20 cellular contexts compared by ENCODE assay signal in genomic region chr2:217092710-217093379, GRCh38.
DNase-seq lines count a peak whose midpoint lies in the region; ATAC-seq and TF ChIP-seq lines count a peak whose summit lies in the region.
"Had no signal": no experiment of that assay in that cellular context is flagged by ENCODE, and none has a peak within 500 bp of the region (broad histone marks: within the 10 kb centered on the region; RNA-seq: fewer than 3 reads in every experiment).

No MANE protein-coding gene starts in this region.

- H2BK120ac ChIP-seq in IMR-90 (ENCODE audit: low read depth, low read length) (no peak overlapping the region; the same call in 1 of the 2 replicates), neuronal stem cell (ENCODE audit: low read depth, low read length) (no peak overlapping the region)

- 83% methylated on average over 7 of the region's 17 CpGs; no CpG with 5 or more reads in 1 of the 2 experiments for WGBS in IMR-90 (ENCODE audit: extremely low coverage in 2 of 2, insufficient read length in 1 of 2), 2 experiments
- WGBS in endodermal cell (ENCODE audit: insufficient coverage in 1 of 2, insufficient read length in 1 of 2), 2 experiments, result 94% methylated on average over 17 of the region's 17 CpGs; no CpG with 5 or more reads in 1 of the 2 experiments
- WGBS in neuronal stem cell (ENCODE audit: extremely low coverage in 2 of 2, insufficient read length in 2 of 2, insufficient replicate concordance in 1 of 2), 2 donors, result no CpG with 5 or more reads among the region's 17 CpGs
- WGBS in ovary, 3 donors, result 81 to 88% (median 83%) methylated on average over 17 of the region's 17 CpGs

- H3K9me3 ChIP-seq in IMR-90 (ENCODE audit: control insufficient read depth, insufficient read depth, low read length) (no peaks in the 10 kb centered on the region), endodermal cell (ENCODE audit: control insufficient read depth, low read length) (no peaks in the 10 kb centered on the region), neuronal stem cell (replicated peaks in 1 of 2; ENCODE audit: control insufficient read depth in 2 of 2, insufficient read depth in 1 of 2, low read depth in 1 of 2, low read length in 2 of 2) (peaks cover 0 to 4% of the 10 kb centered on the region in 2 donors), ovary (no peaks in the 10 kb centered on the region), gastrocnemius medialis (no peaks in the 10 kb centered on the region)
- H3K9me3 ChIP-seq: psoas muscle had no signal

- H4K8ac ChIP-seq in IMR-90 (ENCODE audit: low read depth in 2 of 2, low read length in 2 of 2), result no peak overlapping the region
- no peak overlapping the region for H4K8ac ChIP-seq in neuronal stem cell (ENCODE audit: low read depth, low read length)

- H3K9ac ChIP-seq in IMR-90 (ENCODE audit: low read depth, low read length) (no peak overlapping the region), endodermal cell (ENCODE audit: extremely low read depth, low read length, poor library complexity, severe bottlenecking) (no peak overlapping the region), neuronal stem cell (ENCODE audit: low read depth, low read length, poor library complexity) (no peak overlapping the region)

- H3K23ac ChIP-seq in IMR-90 (ENCODE audit: low read depth, low read length) (no peak overlapping the region), neuronal stem cell (ENCODE audit: low read depth, low read length, poor library complexity) (peak overlapping the region; percentile 28)

- no peak overlapping the region for H2BK12ac ChIP-seq in neuronal stem cell (ENCODE audit: low read length)

- no TSS peak for BruUV-seq in IMR-90 (replicated peaks; lab: Mats Ljungman, UMichigan)

- H3K14ac ChIP-seq in IMR-90 (replicated peaks; ENCODE audit: low read depth, low read length), result peak overlapping the region; percentile 34; the same call in 1 of the 2 replicates
- H3K14ac ChIP-seq in neuronal stem cell (ENCODE audit: low read length), result no peak overlapping the region

- TF ChIP-seq EP300 in ovary (IDR thresholded peaks at IDR 0.05), result no peak

- H3K4me3 ChIP-seq in IMR-90 (ENCODE audit: insufficient read depth, low read depth, low read length) (no peak overlapping the region), endodermal cell (ENCODE audit: low read length) (no peak overlapping the region), neuronal stem cell (ENCODE audit: low read length in 2 of 2) (no peak overlapping the region), ovary (no peak overlapping the region), gastrocnemius medialis (no peak overlapping the region)
- H3K4me3 ChIP-seq: psoas muscle had no signal

- H3K4me3 Mint-ChIP-seq in endodermal cell, result no peak overlapping the region
- H3K4me3 Mint-ChIP-seq: activated CD4-positive, alpha-beta memory T cell treated with anti-CD3 and anti-CD28 coated beads for 36 hours; central memory CD8-positive, alpha-beta T cell; IgD-negative memory B cell had no signal

- H3K18ac ChIP-seq in IMR-90 (ENCODE audit: low read depth, low read length) (no peak overlapping the region), neuronal stem cell (ENCODE audit: low read length) (peak overlapping the region; percentile 46)

- H3K4me2 ChIP-seq in IMR-90 (ENCODE audit: low read depth, low read length), result no peak overlapping the region
- H3K4me2 ChIP-seq in neuronal stem cell (ENCODE audit: insufficient read depth, low read length, poor library complexity, severe bottlenecking), result no peak overlapping the region

- H3K27ac Mint-ChIP-seq in endodermal cell, result no peak overlapping the region
- H3K27ac Mint-ChIP-seq: activated CD4-positive, alpha-beta memory T cell treated with anti-CD3 and anti-CD28 coated beads for 36 hours; IgD-negative memory B cell had no signal

- intact Hi-C loops in IMR-90 (cut with micrococcal nuclease), result no loop called here
- intact Hi-C loops in ovary (cut with DNase I), result no loop called here
- intact Hi-C loops in gastrocnemius medialis (cut with DNase I; ENCODE audit: low total_unique reads), result loop anchor here (5.0 kb wide), 1 partner anchor 529 kb away; no protein-coding TSS in a partner anchor

- H2BK15ac ChIP-seq in IMR-90 (ENCODE audit: low read depth, low read length), result peak overlapping the region; percentile 30; the same call in 1 of the 3 replicates
- H2BK15ac ChIP-seq in neuronal stem cell (ENCODE audit: low read length), result no peak overlapping the region

- no peaks in the 10 kb centered on the region for H3K79me1 ChIP-seq in IMR-90 (ENCODE audit: low read depth in 1 of 2, low read length in 2 of 2)
- no peaks in the 10 kb centered on the region for H3K79me1 ChIP-seq in neuronal stem cell (ENCODE audit: low read depth, low read length)

- peaks cover 7% of the 10 kb centered on the region for H3K4me1 Mint-ChIP-seq in endodermal cell

- H3K9me1 ChIP-seq in IMR-90 (ENCODE audit: insufficient read depth, low read length), result peaks cover 3% of the 10 kb centered on the region; the same call in 1 of the 2 replicates

- no peak for TF ChIP-seq POLR2A in IMR-90 (IDR thresholded peaks at IDR 0.05; ENCODE audit: low read depth, low read length)
- TF ChIP-seq POLR2A in ovary (IDR thresholded peaks at IDR 0.05), result no peak
- no peak for TF ChIP-seq POLR2A in gastrocnemius medialis (IDR thresholded peaks at IDR 0.05)

- peaks cover 7% of the 10 kb centered on the region for H3K27me3 Mint-ChIP-seq in endodermal cell (ENCODE audit: insufficient read depth)

- H2BK20ac ChIP-seq in IMR-90 (ENCODE audit: low read depth, low read length), result no peak overlapping the region

- H2AK9ac ChIP-seq in IMR-90 (replicated peaks; ENCODE audit: low read depth, low read length, poor library complexity), result no peak overlapping the region

- H3K4ac ChIP-seq in IMR-90 (ENCODE audit: low read depth, low read length) (no peak overlapping the region), neuronal stem cell (ENCODE audit: low read length) (peak overlapping the region; percentile 10)

- CTCF ChIA-PET in IMR-90 (lab: Yijun Ruan, JAX), result no interaction called here

- ATAC-seq in IMR-90 (ENCODE audit: low read depth), result peak; percentile 49; the same call in 1 of the 2 replicates
- ATAC-seq in HG02973 (IDR thresholded peaks at IDR 0.05; ENCODE audit: unreplicated experiment), result no peak
- no peak for ATAC-seq in gastrocnemius medialis
- ATAC-seq: psoas muscle had no signal

- H3K4me1 ChIP-seq in IMR-90 (ENCODE audit: control insufficient read depth, insufficient read depth, low read length) (peaks cover 6% of the 10 kb centered on the region), endodermal cell (ENCODE audit: control insufficient read depth, insufficient read depth, low read length) (no peaks in the 10 kb centered on the region), neuronal stem cell (ENCODE audit: control insufficient read depth in 2 of 2, insufficient read depth in 1 of 2, low read depth in 1 of 2, low read length in 2 of 2) (peaks cover 0 to 8% of the 10 kb centered on the region in 2 donors), ovary (ENCODE audit: insufficient read depth) (peaks cover 2% of the 10 kb centered on the region), gastrocnemius medialis (peaks cover 0 to 9% of the 10 kb centered on the region in 2 donors)
- H3K4me1 ChIP-seq: psoas muscle had no signal

- no peak overlapping the region for H2AFZ ChIP-seq in IMR-90 (replicated peaks; ENCODE audit: low read length, poor library complexity)
- H2AFZ ChIP-seq in neuronal stem cell (ENCODE audit: low read length), result no peak overlapping the region

- peaks cover 6% of the 10 kb centered on the region for H3K9me3 Mint-ChIP-seq in endodermal cell
- H3K9me3 Mint-ChIP-seq: activated CD4-positive, alpha-beta memory T cell treated with anti-CD3 and anti-CD28 coated beads for 36 hours; central memory CD8-positive, alpha-beta T cell had no signal

- DNase-seq in IMR-90 (no peak), endodermal cell (peak; percentile 12), neuronal stem cell (ENCODE audit: low spot score) (no peak), ovary (no peak), NCI-H345 treated with DMSO at 0.1 percent for 48 hours (lab: John Stamatoyannopoulos, UW; ENCODE audit: unreplicated experiment) (no peak), gastrocnemius medialis (no peak)
- DNase-seq: activated CD4-positive, alpha-beta memory T cell treated with anti-CD3 and anti-CD28 coated beads for 36 hours; activated naive CD4-positive, alpha-beta T cell; activated T-cell treated with anti-CD3 and anti-CD28 coated beads, Interleukin-2, amount 50 U/mL, for 1 hour; DMS79 treated with DMSO at 0.1 percent for 48 hours; HCEC 1CT; MM.1S; NCI-H1694 treated with DMSO at 0.1 percent for 48 hours; psoas muscle; stimulated activated CD8-positive, alpha-beta memory T cell treated with anti-CD3 and anti-CD28 coated beads, Interleukin-4, amount 100 ng/mL, for 48 hours; substantia nigra had no signal

- H3K27me3 ChIP-seq in IMR-90 (ENCODE audit: control insufficient read depth, insufficient read depth, low read length) (no peaks in the 10 kb centered on the region), endodermal cell (ENCODE audit: control insufficient read depth, insufficient read depth, low read length, poor library complexity, severe bottlenecking) (no peaks in the 10 kb centered on the region), neuronal stem cell (ENCODE audit: control insufficient read depth in 3 of 3, insufficient read depth in 3 of 3, low read depth in 1 of 3, low read length in 3 of 3) (no peaks in the 10 kb centered on the region), ovary (no peaks in the 10 kb centered on the region), gastrocnemius medialis (no peaks in the 10 kb centered on the region)

- no peak overlapping the region; the same call in 1 of the 2 replicates for H2AK5ac ChIP-seq in IMR-90 (ENCODE audit: low read depth, low read length)
- no peak overlapping the region for H2AK5ac ChIP-seq in neuronal stem cell (ENCODE audit: low read depth, low read length)

- H3K36me3 ChIP-seq in IMR-90 (ENCODE audit: control insufficient read depth, insufficient read depth, low read length) (no peaks in the 10 kb centered on the region), endodermal cell (ENCODE audit: control insufficient read depth, insufficient read depth, low read length) (no peaks in the 10 kb centered on the region), neuronal stem cell (replicated peaks in 1 of 2; ENCODE audit: control insufficient read depth in 2 of 2, insufficient read depth in 2 of 2, low read length in 2 of 2) (no peaks in the 10 kb centered on the region), ovary (no peaks in the 10 kb centered on the region), gastrocnemius medialis (no peaks in the 10 kb centered on the region)

- POLR2A ChIA-PET in IMR-90 (lab: Charles Lee; ENCODE audit: unreplicated experiment), result no interaction called here

- H3K27ac ChIP-seq in C4-2B (peak overlapping the region; percentile 72), IMR-90 (ENCODE audit: insufficient read depth, low read length) (no peak overlapping the region), endodermal cell (ENCODE audit: low read depth, low read length) (no peak overlapping the region), neuronal stem cell (replicated peaks; ENCODE audit: low read length) (no peak overlapping the region), ovary (no peak overlapping the region), gastrocnemius medialis (no peak overlapping the region)
- H3K27ac ChIP-seq: psoas muscle had no signal

- H2BK5ac ChIP-seq in IMR-90 (ENCODE audit: low read depth, low read length, poor library complexity, severe bottlenecking) (no peak overlapping the region), neuronal stem cell (ENCODE audit: low read length) (no peak overlapping the region)

- H3K36me3 Mint-ChIP-seq in endodermal cell (ENCODE audit: low read depth), result no peaks in the 10 kb centered on the region
- H3K36me3 Mint-ChIP-seq: activated CD4-positive, alpha-beta memory T cell treated with anti-CD3 and anti-CD28 coated beads for 36 hours; IgD-negative memory B cell had no signal

- H4K20me1 ChIP-seq in IMR-90 (ENCODE audit: insufficient read depth, low read length), result no peaks in the 10 kb centered on the region

- in situ Hi-C loops in IMR-90 (cut with MboI; ENCODE audit: low sequenced_read_pairs) (no loop called here), gastrocnemius medialis (cut with MboI; ENCODE audit: low sequenced_read_pairs in 4 of 4) (no loop called here)

- no peak overlapping the region for H3K56ac ChIP-seq in IMR-90 (ENCODE audit: extremely low read depth, insufficient read depth, low read length)

- no peak for TF ChIP-seq RAD21 in IMR-90 (IDR thresholded peaks at IDR 0.05; ENCODE audit: low read length)

- dilution Hi-C loops in IMR-90 (cut with HindIII; ENCODE audit: low sequenced_read_pairs, unreplicated experiment), result no loop called here

- H4K91ac ChIP-seq in IMR-90 (ENCODE audit: insufficient read depth, low read depth, low read length) (no peak overlapping the region), neuronal stem cell (ENCODE audit: low read depth, low read length, poor library complexity) (no peak overlapping the region)

- TF ChIP-seq CTCF in C4-2B (conservative IDR thresholded peaks at IDR 0.05) (no peak), IMR-90 (conservative IDR thresholded peaks at IDR 0.05; ENCODE audit: low read depth, low read length) (no peak), endodermal cell (conservative IDR thresholded peaks at IDR 0.05) (no peak), ovary (IDR thresholded peaks at IDR 0.05) (no peak), gastrocnemius medialis (IDR thresholded peaks at IDR 0.05 in 4 of 5, conservative IDR thresholded peaks at IDR 0.05 in 1 of 5) (no peak)

- no peak overlapping the region for H4K5ac ChIP-seq in IMR-90 (ENCODE audit: low read depth, low read length)
